ENCODE assay signal across 2 cellular contexts in genomic region chr1:87408665-87409248, GRCh38.
TF ChIP-seq lines count a peak whose summit lies in the region.

No MANE protein-coding gene starts in this region.

TF ChIP-seq in IMR-90, 13 proteins besides CTCF, POLR2A, EP300 and RAD21:
- TF ChIP-seq SMC3 (IDR thresholded peaks at IDR 0.05; ENCODE audit: low read depth, low read length) (no peak), MAFK (IDR thresholded peaks at IDR 0.05; ENCODE audit: low read depth, low read length) (peak; percentile 88)

TF ChIP-seq in K562, 482 proteins besides CTCF, POLR2A, EP300 and RAD21:
- TF ChIP-seq NFIX (CRISPR knock-in tag; IDR thresholded peaks at IDR 0.05; ENCODE audit: low read depth) (no peak), C11orf30 (IDR thresholded peaks at IDR 0.05; ENCODE audit: low read depth) (peak; percentile 80), MXD1 (CRISPR knock-in tag; IDR thresholded peaks at IDR 0.05; ENCODE audit: borderline replicate concordance, poor library complexity, severe bottlenecking) (no peak), ZNF316 (IDR thresholded peaks at IDR 0.05) (peak; percentile 87), HOMEZ (CRISPR knock-in tag; IDR thresholded peaks at IDR 0.05) (no peak), MAFK (IDR thresholded peaks at IDR 0.05; ENCODE audit: low read length) (peak; percentile 70), PRPF4 (IDR thresholded peaks at IDR 0.05; ENCODE audit: insufficient read depth, low read depth, low read length, poor library complexity, severe bottlenecking) (no peak), MAFF (IDR thresholded peaks at IDR 0.05; ENCODE audit: low read length) (peak; percentile 76), MAFG (tag; conservative IDR thresholded peaks at IDR 0.05) (peak; percentile 87), MED1 (CRISPR knock-in tag; IDR thresholded peaks at IDR 0.05; ENCODE audit: borderline replicate concordance) (no peak), HDAC1 (IDR thresholded peaks at IDR 0.05) (no peak)
